1 cellular context compared by ENCODE assay signal in the genomic region with DNA sequence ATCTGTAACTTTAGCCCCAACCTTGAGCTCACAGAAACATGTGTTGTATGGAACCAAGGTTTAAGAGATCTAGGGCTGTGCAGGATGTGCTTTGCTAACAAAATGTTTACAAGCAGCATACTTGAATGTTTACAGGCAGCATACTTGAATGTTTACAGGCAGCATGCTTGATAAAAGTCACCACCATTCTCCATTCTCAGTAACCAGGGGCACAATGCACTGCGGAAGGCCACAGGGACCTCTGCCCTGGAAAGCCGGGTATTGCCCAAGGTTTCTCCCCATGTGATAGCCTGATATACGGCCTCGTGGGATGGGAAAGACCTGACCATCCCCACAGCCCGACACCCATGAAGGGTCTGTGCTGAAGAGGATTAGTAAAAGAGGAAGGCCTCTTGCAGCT.
TF ChIP-seq lines count a peak whose summit lies in the region.

No MANE protein-coding gene starts in this region.

TF ChIP-seq in IMR-90, 13 proteins besides CTCF, POLR2A, EP300 and RAD21 (continued from another document):
- TF ChIP-seq MAZ (IDR thresholded peaks at IDR 0.05; ENCODE audit: borderline replicate concordance, low read depth, low read length): no peak
